In the genomic region with DNA sequence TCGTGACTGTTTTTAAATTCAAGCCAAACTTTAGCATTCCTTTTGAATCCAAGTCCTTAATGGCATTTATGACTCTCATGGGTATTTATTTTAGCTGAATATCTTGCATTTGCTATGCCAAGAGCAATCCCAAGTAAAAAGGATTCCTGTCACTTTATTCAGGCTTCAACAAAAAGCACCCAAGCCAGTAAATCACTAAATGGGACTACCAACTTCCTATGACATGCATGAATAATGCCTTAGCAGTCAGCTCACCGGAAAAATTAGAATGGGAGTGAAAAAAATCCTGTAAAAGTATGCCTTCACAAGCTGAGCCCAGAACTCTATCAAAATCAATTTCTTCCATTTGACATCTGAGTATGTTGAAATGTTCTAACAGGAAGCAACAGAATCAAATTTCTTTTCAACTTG, we compare ENCODE assay signal across 1 cellular context.
TF ChIP-seq lines count a peak whose summit lies in the region.

No MANE protein-coding gene starts in this region.

TF ChIP-seq in GM23338, 12 proteins besides CTCF, POLR2A, EP300 and RAD21 (continued from another document):
- TF ChIP-seq, protein P1, sequence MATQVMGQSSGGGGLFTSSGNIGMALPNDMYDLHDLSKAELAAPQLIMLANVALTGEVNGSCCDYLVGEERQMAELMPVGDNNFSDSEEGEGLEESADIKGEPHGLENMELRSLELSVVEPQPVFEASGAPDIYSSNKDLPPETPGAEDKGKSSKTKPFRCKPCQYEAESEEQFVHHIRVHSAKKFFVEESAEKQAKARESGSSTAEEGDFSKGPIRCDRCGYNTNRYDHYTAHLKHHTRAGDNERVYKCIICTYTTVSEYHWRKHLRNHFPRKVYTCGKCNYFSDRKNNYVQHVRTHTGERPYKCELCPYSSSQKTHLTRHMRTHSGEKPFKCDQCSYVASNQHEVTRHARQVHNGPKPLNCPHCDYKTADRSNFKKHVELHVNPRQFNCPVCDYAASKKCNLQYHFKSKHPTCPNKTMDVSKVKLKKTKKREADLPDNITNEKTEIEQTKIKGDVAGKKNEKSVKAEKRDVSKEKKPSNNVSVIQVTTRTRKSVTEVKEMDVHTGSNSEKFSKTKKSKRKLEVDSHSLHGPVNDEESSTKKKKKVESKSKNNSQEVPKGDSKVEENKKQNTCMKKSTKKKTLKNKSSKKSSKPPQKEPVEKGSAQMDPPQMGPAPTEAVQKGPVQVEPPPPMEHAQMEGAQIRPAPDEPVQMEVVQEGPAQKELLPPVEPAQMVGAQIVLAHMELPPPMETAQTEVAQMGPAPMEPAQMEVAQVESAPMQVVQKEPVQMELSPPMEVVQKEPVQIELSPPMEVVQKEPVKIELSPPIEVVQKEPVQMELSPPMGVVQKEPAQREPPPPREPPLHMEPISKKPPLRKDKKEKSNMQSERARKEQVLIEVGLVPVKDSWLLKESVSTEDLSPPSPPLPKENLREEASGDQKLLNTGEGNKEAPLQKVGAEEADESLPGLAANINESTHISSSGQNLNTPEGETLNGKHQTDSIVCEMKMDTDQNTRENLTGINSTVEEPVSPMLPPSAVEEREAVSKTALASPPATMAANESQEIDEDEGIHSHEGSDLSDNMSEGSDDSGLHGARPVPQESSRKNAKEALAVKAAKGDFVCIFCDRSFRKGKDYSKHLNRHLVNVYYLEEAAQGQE (IDR thresholded peaks at IDR 0.05; ENCODE audit: unreplicated experiment): no peak
- no peak for TF ChIP-seq NANOG (IDR thresholded peaks at IDR 0.05; ENCODE audit: borderline replicate concordance)
- TF ChIP-seq CREB1 (CRISPR knock-in tag; IDR thresholded peaks at IDR 0.05; ENCODE audit: low read depth): no peak
- TF ChIP-seq, protein P2, sequence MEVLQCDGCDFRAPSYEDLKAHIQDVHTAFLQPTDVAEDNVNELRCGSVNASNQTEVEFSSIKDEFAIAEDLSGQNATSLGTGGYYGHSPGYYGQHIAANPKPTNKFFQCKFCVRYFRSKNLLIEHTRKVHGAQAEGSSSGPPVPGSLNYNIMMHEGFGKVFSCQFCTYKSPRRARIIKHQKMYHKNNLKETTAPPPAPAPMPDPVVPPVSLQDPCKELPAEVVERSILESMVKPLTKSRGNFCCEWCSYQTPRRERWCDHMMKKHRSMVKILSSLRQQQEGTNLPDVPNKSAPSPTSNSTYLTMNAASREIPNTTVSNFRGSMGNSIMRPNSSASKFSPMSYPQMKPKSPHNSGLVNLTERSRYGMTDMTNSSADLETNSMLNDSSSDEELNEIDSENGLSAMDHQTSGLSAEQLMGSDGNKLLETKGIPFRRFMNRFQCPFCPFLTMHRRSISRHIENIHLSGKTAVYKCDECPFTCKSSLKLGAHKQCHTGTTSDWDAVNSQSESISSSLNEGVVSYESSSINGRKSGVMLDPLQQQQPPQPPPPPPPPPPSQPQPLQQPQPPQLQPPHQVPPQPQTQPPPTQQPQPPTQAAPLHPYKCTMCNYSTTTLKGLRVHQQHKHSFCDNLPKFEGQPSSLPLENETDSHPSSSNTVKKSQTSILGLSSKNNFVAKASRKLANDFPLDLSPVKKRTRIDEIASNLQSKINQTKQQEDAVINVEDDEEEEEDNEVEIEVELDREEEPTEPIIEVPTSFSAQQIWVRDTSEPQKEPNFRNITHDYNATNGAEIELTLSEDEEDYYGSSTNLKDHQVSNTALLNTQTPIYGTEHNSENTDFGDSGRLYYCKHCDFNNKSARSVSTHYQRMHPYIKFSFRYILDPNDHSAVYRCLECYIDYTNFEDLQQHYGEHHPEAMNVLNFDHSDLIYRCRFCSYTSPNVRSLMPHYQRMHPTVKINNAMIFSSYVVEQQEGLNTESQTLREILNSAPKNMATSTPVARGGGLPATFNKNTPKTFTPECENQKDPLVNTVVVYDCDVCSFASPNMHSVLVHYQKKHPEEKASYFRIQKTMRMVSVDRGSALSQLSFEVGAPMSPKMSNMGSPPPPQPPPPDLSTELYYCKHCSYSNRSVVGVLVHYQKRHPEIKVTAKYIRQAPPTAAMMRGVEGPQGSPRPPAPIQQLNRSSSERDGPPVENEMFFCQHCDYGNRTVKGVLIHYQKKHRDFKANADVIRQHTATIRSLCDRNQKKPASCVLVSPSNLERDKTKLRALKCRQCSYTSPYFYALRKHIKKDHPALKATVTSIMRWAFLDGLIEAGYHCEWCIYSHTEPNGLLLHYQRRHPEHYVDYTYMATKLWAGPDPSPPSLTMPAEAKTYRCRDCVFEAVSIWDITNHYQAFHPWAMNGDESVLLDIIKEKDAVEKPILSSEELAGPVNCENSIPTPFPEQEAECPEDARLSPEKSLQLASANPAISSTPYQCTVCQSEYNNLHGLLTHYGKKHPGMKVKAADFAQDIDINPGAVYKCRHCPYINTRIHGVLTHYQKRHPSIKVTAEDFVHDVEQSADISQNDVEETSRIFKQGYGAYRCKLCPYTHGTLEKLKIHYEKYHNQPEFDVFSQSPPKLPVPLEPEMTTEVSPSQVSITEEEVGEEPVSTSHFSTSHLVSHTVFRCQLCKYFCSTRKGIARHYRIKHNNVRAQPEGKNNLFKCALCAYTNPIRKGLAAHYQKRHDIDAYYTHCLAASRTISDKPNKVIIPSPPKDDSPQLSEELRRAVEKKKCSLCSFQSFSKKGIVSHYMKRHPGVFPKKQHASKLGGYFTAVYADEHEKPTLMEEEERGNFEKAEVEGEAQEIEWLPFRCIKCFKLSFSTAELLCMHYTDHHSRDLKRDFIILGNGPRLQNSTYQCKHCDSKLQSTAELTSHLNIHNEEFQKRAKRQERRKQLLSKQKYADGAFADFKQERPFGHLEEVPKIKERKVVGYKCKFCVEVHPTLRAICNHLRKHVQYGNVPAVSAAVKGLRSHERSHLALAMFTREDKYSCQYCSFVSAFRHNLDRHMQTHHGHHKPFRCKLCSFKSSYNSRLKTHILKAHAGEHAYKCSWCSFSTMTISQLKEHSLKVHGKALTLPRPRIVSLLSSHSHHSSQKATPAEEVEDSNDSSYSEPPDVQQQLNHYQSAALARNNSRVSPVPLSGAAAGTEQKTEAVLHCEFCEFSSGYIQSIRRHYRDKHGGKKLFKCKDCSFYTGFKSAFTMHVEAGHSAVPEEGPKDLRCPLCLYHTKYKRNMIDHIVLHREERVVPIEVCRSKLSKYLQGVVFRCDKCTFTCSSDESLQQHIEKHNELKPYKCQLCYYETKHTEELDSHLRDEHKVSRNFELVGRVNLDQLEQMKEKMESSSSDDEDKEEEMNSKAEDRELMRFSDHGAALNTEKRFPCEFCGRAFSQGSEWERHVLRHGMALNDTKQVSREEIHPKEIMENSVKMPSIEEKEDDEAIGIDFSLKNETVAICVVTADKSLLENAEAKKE (CRISPR knock-in tag; IDR thresholded peaks at IDR 0.05): no peak
- no peak for TF ChIP-seq STAT1 (IDR thresholded peaks at IDR 0.05; ENCODE audit: unreplicated experiment)
- no peak for TF ChIP-seq ZNF114 (CRISPR knock-in tag; IDR thresholded peaks at IDR 0.05)
- no peak for TF ChIP-seq ZNF331 (CRISPR knock-in tag; IDR thresholded peaks at IDR 0.05; ENCODE audit: low read depth)
- no peak for TF ChIP-seq EZH2phosphoT487 (IDR thresholded peaks at IDR 0.05; ENCODE audit: unreplicated experiment)
- no peak for TF ChIP-seq POLR2AphosphoS5 (IDR thresholded peaks at IDR 0.05; ENCODE audit: low read depth)
